Comparison of ENCODE assay signal across 9 cellular contexts in the genomic region with DNA sequence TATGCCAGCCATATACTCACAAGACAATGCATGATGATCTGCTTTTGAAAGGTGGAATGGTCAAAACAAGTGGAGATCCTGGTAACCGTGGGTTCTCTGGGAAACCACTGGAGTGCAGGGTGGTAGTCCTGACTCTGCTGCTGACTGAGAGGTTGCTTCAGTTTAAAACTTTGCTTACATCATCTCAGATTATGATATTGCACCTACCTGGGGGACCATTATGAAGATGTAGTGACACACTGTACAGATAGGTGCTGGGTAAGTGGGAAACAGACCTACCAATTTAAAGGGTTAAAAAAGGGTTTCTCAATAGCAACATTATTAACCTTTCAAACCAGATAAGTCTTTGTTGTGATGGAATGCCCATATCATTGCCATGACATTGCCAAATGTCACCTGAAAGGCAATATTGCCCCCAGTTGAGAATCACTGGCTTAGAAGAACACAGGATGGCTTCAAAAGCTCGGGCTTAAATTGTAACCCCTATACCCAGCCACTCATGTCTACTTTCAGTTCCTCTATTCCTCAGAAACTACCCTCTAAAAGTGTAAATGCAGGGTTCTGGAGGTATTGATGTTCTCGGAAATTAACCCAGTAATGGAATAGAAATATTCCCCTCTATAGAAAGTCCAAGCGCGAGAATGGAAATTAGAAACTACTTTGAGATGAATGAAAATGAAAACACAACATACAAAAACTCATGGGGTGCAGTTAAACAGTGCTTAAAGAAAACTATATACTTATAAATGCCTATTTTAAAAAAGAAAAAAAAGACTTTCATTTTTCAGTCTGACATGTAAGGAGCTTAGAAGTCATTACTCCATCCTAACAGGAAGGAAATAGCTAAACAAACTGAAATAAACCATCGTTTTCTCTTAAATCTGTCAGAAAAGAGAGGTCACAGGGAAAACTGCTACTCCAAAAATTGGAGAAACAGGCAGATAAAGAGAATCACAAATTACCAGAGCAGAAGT.
DNase-seq lines count a peak whose midpoint lies in the region; ATAC-seq and TF ChIP-seq lines count a peak whose summit lies in the region.
"Had no signal": no experiment of that assay in that cellular context is flagged by ENCODE, and none has a peak within 500 bp of the region (broad histone marks: within the 10 kb centered on the region; RNA-seq: fewer than 3 reads in every experiment).

No MANE protein-coding gene starts in this region.

- DNase-seq in activated T-cell treated with anti-CD3 and anti-CD28 coated beads, Interleukin-2, amount 50 U/mL, for 72 hours = no peak
- no peak for DNase-seq in activated T-cell treated with anti-CD3 and anti-CD28 coated beads, Interleukin-2, amount 50 U/mL, for 1 hour
- peak; percentile 85 for DNase-seq in NOMO-1 treated with DMSO at 0.1 percent for 48 hours (lab: John Stamatoyannopoulos, UW; ENCODE audit: unreplicated experiment)
- no peak for DNase-seq in stimulated activated naive CD8-positive, alpha-beta T cell treated with anti-CD3 and anti-CD28 coated beads, Interleukin-15, Interleukin-2, amounts not matched to agents 100 U/mL and 50 U/mL, for 24 hours
- DNase-seq in SW480 (ENCODE audit: low spot score) = no peak
- no peak for DNase-seq in HPDE6-E6E7 (ENCODE audit: extremely low spot score)
- no peak for DNase-seq in endothelial cell (ENCODE audit: low spot score)
- DNase-seq: dorsolateral prefrontal cortex had no signal

- H3K36me3 Mint-ChIP-seq in activated T-cell treated with anti-CD3 and anti-CD28 coated beads, Interleukin-2, amount 50 U/mL, for 72 hours (ENCODE audit: insufficient read depth in 2 of 2) = no peaks in the 10 kb centered on the region
- no peaks in the 10 kb centered on the region for H3K36me3 Mint-ChIP-seq in endothelial cell (ENCODE audit: low read depth, unreplicated experiment)

- no peak for TF ChIP-seq CTCF in endothelial cell (IDR thresholded peaks at IDR 0.05; ENCODE audit: unreplicated experiment)

- H3K4me3 Mint-ChIP-seq in activated T-cell treated with anti-CD3 and anti-CD28 coated beads, Interleukin-2, amount 50 U/mL, for 72 hours = peak overlapping the region; percentile 58 to 86
- no peak overlapping the region for H3K4me3 Mint-ChIP-seq in endothelial cell (ENCODE audit: unreplicated experiment)

- peak overlapping the region; percentile 98 for H3K27ac Mint-ChIP-seq in activated T-cell treated with anti-CD3 and anti-CD28 coated beads, Interleukin-2, amount 50 U/mL, for 72 hours
- no peak overlapping the region for H3K27ac Mint-ChIP-seq in endothelial cell (ENCODE audit: unreplicated experiment)

- H3K27me3 Mint-ChIP-seq in activated T-cell treated with anti-CD3 and anti-CD28 coated beads, Interleukin-2, amount 50 U/mL, for 72 hours (ENCODE audit: low read depth) = no peaks in the 10 kb centered on the region
- H3K27me3 Mint-ChIP-seq in endothelial cell (ENCODE audit: unreplicated experiment) = no peaks in the 10 kb centered on the region

- H3K4me1 Mint-ChIP-seq in activated T-cell treated with anti-CD3 and anti-CD28 coated beads, Interleukin-2, amount 50 U/mL, for 72 hours (ENCODE audit: low read depth) = peaks cover 76% of the 10 kb centered on the region
- H3K4me1 Mint-ChIP-seq in endothelial cell (ENCODE audit: unreplicated experiment) = peaks cover 5% of the 10 kb centered on the region

- no peaks in the 10 kb centered on the region for H3K9me3 Mint-ChIP-seq in activated T-cell treated with anti-CD3 and anti-CD28 coated beads, Interleukin-2, amount 50 U/mL, for 72 hours
- H3K9me3 Mint-ChIP-seq in endothelial cell (ENCODE audit: unreplicated experiment) = no peaks in the 10 kb centered on the region

- ATAC-seq in activated T-cell treated with anti-CD3 and anti-CD28 coated beads, Interleukin-2, amount 50 U/mL, for 72 hours (replicated peaks in 1 of 2) = peak; percentile 46 to 57
- ATAC-seq in HG02852 (IDR thresholded peaks at IDR 0.05; ENCODE audit: unreplicated experiment) = peak; percentile 85
- ATAC-seq in stimulated activated naive CD8-positive, alpha-beta T cell treated with anti-CD3 and anti-CD28 coated beads, Interleukin-15, Interleukin-2, amounts not matched to agents 100 U/mL and 50 U/mL, for 24 hours = peak; percentile 61
